ENCODE assay signal across 10 cellular contexts in genomic region chr1:151056149-151056548, GRCh38. TPM values are rescaled to one million over a fixed set of nuclear protein-coding genes. Genes with fewer than 3 reads are reported as not detected.
DNase-seq lines count a peak whose midpoint lies in the region; ATAC-seq and TF ChIP-seq lines count a peak whose summit lies in the region.
"Had no signal": no experiment of that assay in that cellular context is flagged by ENCODE, and none has a peak within 500 bp of the region (broad histone marks: within the 10 kb centered on the region; RNA-seq: fewer than 3 reads in every experiment).

No MANE protein-coding gene starts in this region.

- H3K27me3 ChIP-seq in left ventricle myocardium inferior (ENCODE audit: low read depth): no peaks in the 10 kb centered on the region
- no peaks in the 10 kb centered on the region for H3K27me3 ChIP-seq in upper lobe of right lung
- H3K27me3 ChIP-seq: SJSA1 had no signal

- H3K4me3 ChIP-seq in left ventricle myocardium inferior (peak overlapping the region; percentile 92), upper lobe of right lung (peak overlapping the region; percentile 86)
- H3K4me3 ChIP-seq: SJSA1 had no signal

- H3K27ac ChIP-seq in left ventricle myocardium inferior (replicated peaks) (peak overlapping the region; percentile 96), upper lobe of right lung (peak overlapping the region; percentile 89)
- H3K27ac ChIP-seq: SJSA1 had no signal

- peaks cover 53% of the 10 kb centered on the region for H3K4me1 Mint-ChIP-seq in activated T-helper 2 cell treated with anti-CD3 and anti-CD28 coated beads, Interferon-gamma antibody, Interleukin-2, Interleukin-4, amounts not matched to agents 10 μg/mL and 5 μg/mL and 100 μg/mL, durations not matched to agents 14 hours and 24 hours and 36 hours (ENCODE audit: low read depth)
- peaks cover 53% of the 10 kb centered on the region for H3K4me1 Mint-ChIP-seq in memory B cell

- H3K9me3 Mint-ChIP-seq in activated T-helper 2 cell treated with anti-CD3 and anti-CD28 coated beads, Interferon-gamma antibody, Interleukin-2, Interleukin-4, amounts not matched to agents 10 μg/mL and 5 μg/mL and 100 μg/mL, durations not matched to agents 14 hours and 24 hours and 36 hours: no peaks in the 10 kb centered on the region
- H3K9me3 Mint-ChIP-seq in memory B cell: no peaks in the 10 kb centered on the region

- peaks cover 67% of the 10 kb centered on the region for H3K4me1 ChIP-seq in left ventricle myocardium inferior
- peaks cover 37% of the 10 kb centered on the region for H3K4me1 ChIP-seq in upper lobe of right lung

- H3K9me3 ChIP-seq in left ventricle myocardium inferior (replicated peaks): no peaks in the 10 kb centered on the region
- no peaks in the 10 kb centered on the region for H3K9me3 ChIP-seq in upper lobe of right lung
- H3K9me3 ChIP-seq: SJSA1 had no signal

- H3K36me3 Mint-ChIP-seq in activated T-helper 2 cell treated with anti-CD3 and anti-CD28 coated beads, Interferon-gamma antibody, Interleukin-2, Interleukin-4, amounts not matched to agents 10 μg/mL and 5 μg/mL and 100 μg/mL, durations not matched to agents 14 hours and 24 hours and 36 hours (ENCODE audit: low read depth): peaks cover 84% of the 10 kb centered on the region
- peaks cover 43% of the 10 kb centered on the region for H3K36me3 Mint-ChIP-seq in memory B cell

- ATAC-seq in Right ventricle myocardium superior (ENCODE audit: poor library complexity) (no peak), memory B cell (ENCODE audit: low read depth) (peak; percentile 27), upper lobe of right lung (no peak), GM19324 (IDR thresholded peaks at IDR 0.05; ENCODE audit: low FRiP score, unreplicated experiment) (no peak)

- H3K36me3 ChIP-seq in left ventricle myocardium inferior: peaks cover 49% of the 10 kb centered on the region
- peaks cover 47% of the 10 kb centered on the region for H3K36me3 ChIP-seq in upper lobe of right lung

- peak overlapping the region; percentile 90 for H3K4me3 Mint-ChIP-seq in activated T-helper 2 cell treated with anti-CD3 and anti-CD28 coated beads, Interferon-gamma antibody, Interleukin-2, Interleukin-4, amounts not matched to agents 10 μg/mL and 5 μg/mL and 100 μg/mL, durations not matched to agents 14 hours and 24 hours and 36 hours (ENCODE audit: low read depth)
- peak overlapping the region; percentile 96 for H3K4me3 Mint-ChIP-seq in memory B cell

- DNase-seq in left ventricle myocardium inferior: no peak
- no peak for DNase-seq in Right ventricle myocardium superior
- peak; percentile 36 for DNase-seq in activated T-helper 2 cell treated with anti-CD3 and anti-CD28 coated beads, Interferon-gamma antibody, Interleukin-2, Interleukin-4, amounts not matched to agents 10 μg/mL and 5 μg/mL and 100 μg/mL, durations not matched to agents 14 hours and 24 hours and 36 hours (ENCODE audit: low spot score)
- DNase-seq in memory B cell (ENCODE audit: low spot score in 2 of 2): peak in 1 of 2 donors; percentile 32
- no peak for DNase-seq in upper lobe of right lung
- no peak for DNase-seq in DMS 273 (lab: John Stamatoyannopoulos, UW; ENCODE audit: unreplicated experiment)
- no peak for DNase-seq in effector CD8-positive, alpha-beta T cell (lab: John Stamatoyannopoulos, UW)

- H3K27ac Mint-ChIP-seq in activated T-helper 2 cell treated with anti-CD3 and anti-CD28 coated beads, Interferon-gamma antibody, Interleukin-2, Interleukin-4, amounts not matched to agents 10 μg/mL and 5 μg/mL and 100 μg/mL, durations not matched to agents 14 hours and 24 hours and 36 hours: peak overlapping the region; percentile 96
- H3K27ac Mint-ChIP-seq in memory B cell: peak overlapping the region; percentile 99

- no peaks in the 10 kb centered on the region for H3K27me3 Mint-ChIP-seq in activated T-helper 2 cell treated with anti-CD3 and anti-CD28 coated beads, Interferon-gamma antibody, Interleukin-2, Interleukin-4, amounts not matched to agents 10 μg/mL and 5 μg/mL and 100 μg/mL, durations not matched to agents 14 hours and 24 hours and 36 hours (ENCODE audit: low read depth)
- no peaks in the 10 kb centered on the region for H3K27me3 Mint-ChIP-seq in memory B cell

- TF ChIP-seq CTCF in left ventricle myocardium inferior (IDR thresholded peaks at IDR 0.05; ENCODE audit: borderline replicate concordance) (no peak), upper lobe of right lung (IDR thresholded peaks at IDR 0.05) (no peak)

- intact Hi-C loops in left ventricle myocardium inferior (cut with micrococcal nuclease) (no loop called here), Right ventricle myocardium superior (cut with DNase I) (no loop called here), upper lobe of right lung (cut with DNase I) (no loop called here)
- intact Hi-C loops in activated T-helper 2 cell treated with anti-CD3 and anti-CD28 coated beads, Interferon-gamma antibody, Interleukin-2, Interleukin-4, amounts not matched to agents 10 μg/mL and 5 μg/mL and 100 μg/mL, durations not matched to agents 14 hours and 24 hours and 36 hours (cut with micrococcal nuclease): no loop called here

RNA-seq across cellular contexts. Expression of gene CDC42SE1, which starts 3.3 kb away (rescaled TPM):
- total RNA-seq in left ventricle myocardium inferior (24.8 TPM), Right ventricle myocardium superior (24.3 TPM), upper lobe of right lung (105 TPM)
- total RNA-seq in activated T-helper 2 cell treated with anti-CD3 and anti-CD28 coated beads, Interferon-gamma antibody, Interleukin-2, Interleukin-4, amounts not matched to agents 10 μg/mL and 5 μg/mL and 100 μg/mL, durations not matched to agents 14 hours and 24 hours and 36 hours: 176 TPM in 2 replicates

RNA-seq across cellular contexts. Expression of gene MLLT11, which starts 4.0 kb away (rescaled TPM):
- total RNA-seq in left ventricle myocardium inferior: 34.1 TPM
- 2.9 TPM for total RNA-seq in Right ventricle myocardium superior
- 3.7 and 3.8 TPM in 2 replicates for total RNA-seq in activated T-helper 2 cell treated with anti-CD3 and anti-CD28 coated beads, Interferon-gamma antibody, Interleukin-2, Interleukin-4, amounts not matched to agents 10 μg/mL and 5 μg/mL and 100 μg/mL, durations not matched to agents 14 hours and 24 hours and 36 hours
- 0.72 TPM for total RNA-seq in upper lobe of right lung

RNA-seq across cellular contexts. Expression of gene C1orf56, which starts 8.6 kb away (rescaled TPM):
- total RNA-seq in left ventricle myocardium inferior: 7.1 TPM
- total RNA-seq in Right ventricle myocardium superior: 7.3 TPM
- 2.0 and 2.2 TPM in 2 replicates for total RNA-seq in activated T-helper 2 cell treated with anti-CD3 and anti-CD28 coated beads, Interferon-gamma antibody, Interleukin-2, Interleukin-4, amounts not matched to agents 10 μg/mL and 5 μg/mL and 100 μg/mL, durations not matched to agents 14 hours and 24 hours and 36 hours
- total RNA-seq in upper lobe of right lung: 3.9 TPM

RNA-seq across cellular contexts. Expression of gene GABPB2, which starts 14.4 kb away (rescaled TPM):
- total RNA-seq in left ventricle myocardium inferior (12.2 TPM), Right ventricle myocardium superior (9.5 TPM), upper lobe of right lung (15.2 TPM)
- total RNA-seq in activated T-helper 2 cell treated with anti-CD3 and anti-CD28 coated beads, Interferon-gamma antibody, Interleukin-2, Interleukin-4, amounts not matched to agents 10 μg/mL and 5 μg/mL and 100 μg/mL, durations not matched to agents 14 hours and 24 hours and 36 hours: 14.4 and 15.9 TPM in 2 replicates

RNA-seq across cellular contexts. Expression of gene BNIPL, which starts 19.8 kb away (rescaled TPM):
- total RNA-seq in left ventricle myocardium inferior (0.47 TPM), Right ventricle myocardium superior (0.43 TPM), upper lobe of right lung (5.2 TPM)
- 1.5 TPM in 2 replicates for total RNA-seq in activated T-helper 2 cell treated with anti-CD3 and anti-CD28 coated beads, Interferon-gamma antibody, Interleukin-2, Interleukin-4, amounts not matched to agents 10 μg/mL and 5 μg/mL and 100 μg/mL, durations not matched to agents 14 hours and 24 hours and 36 hours
- total RNA-seq: epithelial cell of proximal tubule had no signal
